Comparison of ENCODE assay signal across 9 cellular contexts in the genomic region with DNA sequence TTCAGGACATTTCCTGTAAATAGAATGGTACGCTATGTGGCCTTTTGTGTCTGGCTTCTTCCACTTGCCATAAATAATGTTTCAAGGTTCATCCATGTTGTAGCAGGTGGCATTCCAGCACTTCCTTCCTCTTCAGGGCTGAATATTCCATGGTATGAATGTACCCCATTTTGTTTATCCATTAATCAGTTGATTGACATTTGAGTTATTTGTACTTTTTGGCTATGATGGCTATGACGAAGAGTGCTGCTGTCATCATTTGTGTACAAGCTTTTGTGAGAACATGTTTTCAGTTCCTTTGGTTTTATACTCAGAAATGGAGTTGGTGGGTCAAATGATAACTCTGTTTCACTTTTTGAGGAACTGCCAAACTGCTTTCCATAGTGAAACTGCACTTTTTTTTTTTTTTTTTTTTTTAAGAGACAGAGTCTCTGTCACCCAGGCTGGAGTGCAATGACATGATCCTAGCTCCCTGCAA. TPM values are rescaled to one million over a fixed set of nuclear protein-coding genes. Genes with fewer than 3 reads are reported as not detected.
DNase-seq lines count a peak whose midpoint lies in the region; ATAC-seq and TF ChIP-seq lines count a peak whose summit lies in the region.
"Had no signal": no experiment of that assay in that cellular context is flagged by ENCODE, and none has a peak within 500 bp of the region (broad histone marks: within the 10 kb centered on the region; RNA-seq: fewer than 3 reads in every experiment).

No MANE protein-coding gene starts in this region.

- H3K27me3 Mint-ChIP-seq in nephron progenitor cell (ENCODE audit: low read depth, poor library complexity): peaks cover 4% of the 10 kb centered on the region

- no peaks in the 10 kb centered on the region for H3K36me3 ChIP-seq in liver (ENCODE audit: control insufficient read depth in 4 of 4, insufficient read depth in 3 of 4, low read depth in 1 of 4, low read length in 3 of 4)
- no peaks in the 10 kb centered on the region for H3K36me3 ChIP-seq in BE2C
- H3K36me3 ChIP-seq: brain microvascular endothelial cell had no signal

- H3K4me1 ChIP-seq in liver (ENCODE audit: control insufficient read depth in 4 of 4, insufficient read depth in 4 of 4, low read length in 3 of 4) (no peaks in the 10 kb centered on the region), BE2C (no peaks in the 10 kb centered on the region)

- 73% methylated on average over 2 of the region's 2 CpGs for WGBS in liver

- H3K27me3 ChIP-seq in liver (ENCODE audit: control insufficient read depth in 4 of 4, insufficient read depth in 4 of 4, low read length in 3 of 4) (no peaks in the 10 kb centered on the region), BE2C (no peaks in the 10 kb centered on the region)
- H3K27me3 ChIP-seq: brain microvascular endothelial cell had no signal

- no peak overlapping the region for H3K27ac Mint-ChIP-seq in nephron progenitor cell

- TF ChIP-seq RAD21 in liver (IDR thresholded peaks at IDR 0.05): no peak

- H3K9me3 ChIP-seq in liver (ENCODE audit: control insufficient read depth in 4 of 4, low read length in 3 of 4): no peaks in the 10 kb centered on the region
- no peaks in the 10 kb centered on the region for H3K9me3 ChIP-seq in BE2C

- H3K36me3 Mint-ChIP-seq in nephron progenitor cell (ENCODE audit: low read depth): no peaks in the 10 kb centered on the region

- peak; percentile 68 for ATAC-seq in GM18520 (IDR thresholded peaks at IDR 0.05; ENCODE audit: unreplicated experiment)
- peak; percentile 77 for ATAC-seq in GM21737 (IDR thresholded peaks at IDR 0.05; ENCODE audit: unreplicated experiment)
- ATAC-seq in HG02884 (IDR thresholded peaks at IDR 0.05; ENCODE audit: unreplicated experiment): no peak

- no peak for TF ChIP-seq POLR2A in NB4 (IDR thresholded peaks at IDR 0.05; ENCODE audit: extremely low read depth, insufficient read length)

- peaks cover 4% of the 10 kb centered on the region for H3K4me1 Mint-ChIP-seq in nephron progenitor cell

- H3K4me3 Mint-ChIP-seq in nephron progenitor cell: no peak overlapping the region

- TF ChIP-seq CTCF in NB4 (IDR thresholded peaks at IDR 0.05; ENCODE audit: low read depth, low read length) (no peak), liver (IDR thresholded peaks at IDR 0.05; ENCODE audit: low read depth, low read length, missing input control) (no peak), BE2C (IDR thresholded peaks at IDR 0.05; ENCODE audit: low read depth, low read length) (no peak), nephron progenitor cell (IDR thresholded peaks at IDR 0.05) (no peak)

- H3K9ac ChIP-seq in liver (ENCODE audit: low read depth in 1 of 2, low read length in 2 of 2): no peak overlapping the region

- no peak overlapping the region for H3K4me3 ChIP-seq in NB4 (ENCODE audit: low read depth, low read length)
- no peak overlapping the region for H3K4me3 ChIP-seq in liver (ENCODE audit: low read depth in 1 of 3, low read length in 3 of 3)
- no peak overlapping the region for H3K4me3 ChIP-seq in BE2C (ENCODE audit: low read depth, low read length)

- DNase-seq in NB4 (ENCODE audit: low read depth) (peak; percentile 41), BE2C (no peak), NCI-H2107 (lab: John Stamatoyannopoulos, UW) (no peak), nephron progenitor cell (no peak)
- DNase-seq: brain microvascular endothelial cell had no signal

- no peaks in the 10 kb centered on the region for H3K9me3 Mint-ChIP-seq in nephron progenitor cell

- no peak overlapping the region for H3K27ac ChIP-seq in liver (ENCODE audit: low read depth in 1 of 2, low read length in 2 of 2)
- H3K27ac ChIP-seq: brain microvascular endothelial cell had no signal

TF ChIP-seq in liver, 16 proteins besides CTCF, POLR2A, EP300 and RAD21:
- peak; percentile 23 for TF ChIP-seq YY1 (IDR thresholded peaks at IDR 0.05)
- TF ChIP-seq JUND (IDR thresholded peaks at IDR 0.05): no peak
- TF ChIP-seq, protein P1, sequence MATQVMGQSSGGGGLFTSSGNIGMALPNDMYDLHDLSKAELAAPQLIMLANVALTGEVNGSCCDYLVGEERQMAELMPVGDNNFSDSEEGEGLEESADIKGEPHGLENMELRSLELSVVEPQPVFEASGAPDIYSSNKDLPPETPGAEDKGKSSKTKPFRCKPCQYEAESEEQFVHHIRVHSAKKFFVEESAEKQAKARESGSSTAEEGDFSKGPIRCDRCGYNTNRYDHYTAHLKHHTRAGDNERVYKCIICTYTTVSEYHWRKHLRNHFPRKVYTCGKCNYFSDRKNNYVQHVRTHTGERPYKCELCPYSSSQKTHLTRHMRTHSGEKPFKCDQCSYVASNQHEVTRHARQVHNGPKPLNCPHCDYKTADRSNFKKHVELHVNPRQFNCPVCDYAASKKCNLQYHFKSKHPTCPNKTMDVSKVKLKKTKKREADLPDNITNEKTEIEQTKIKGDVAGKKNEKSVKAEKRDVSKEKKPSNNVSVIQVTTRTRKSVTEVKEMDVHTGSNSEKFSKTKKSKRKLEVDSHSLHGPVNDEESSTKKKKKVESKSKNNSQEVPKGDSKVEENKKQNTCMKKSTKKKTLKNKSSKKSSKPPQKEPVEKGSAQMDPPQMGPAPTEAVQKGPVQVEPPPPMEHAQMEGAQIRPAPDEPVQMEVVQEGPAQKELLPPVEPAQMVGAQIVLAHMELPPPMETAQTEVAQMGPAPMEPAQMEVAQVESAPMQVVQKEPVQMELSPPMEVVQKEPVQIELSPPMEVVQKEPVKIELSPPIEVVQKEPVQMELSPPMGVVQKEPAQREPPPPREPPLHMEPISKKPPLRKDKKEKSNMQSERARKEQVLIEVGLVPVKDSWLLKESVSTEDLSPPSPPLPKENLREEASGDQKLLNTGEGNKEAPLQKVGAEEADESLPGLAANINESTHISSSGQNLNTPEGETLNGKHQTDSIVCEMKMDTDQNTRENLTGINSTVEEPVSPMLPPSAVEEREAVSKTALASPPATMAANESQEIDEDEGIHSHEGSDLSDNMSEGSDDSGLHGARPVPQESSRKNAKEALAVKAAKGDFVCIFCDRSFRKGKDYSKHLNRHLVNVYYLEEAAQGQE (IDR thresholded peaks at IDR 0.05): no peak

RNA-seq across cellular contexts. Expression of a gene that starts 6.5 kb away (rescaled TPM):
- 10 to 100 TPM; 16.1 to 26.2 TPM for total RNA-seq in liver
- 10 to 100 TPM; 19.0 to 32.2 TPM for polyA plus RNA-seq in liver
- 231 TPM for polyA plus RNA-seq in BE2C (2012; ENCODE audit: insufficient read depth, insufficient read length, low read depth)

RNA-seq across cellular contexts. Expression of a gene that starts 45.0 kb away (rescaled TPM):
- 10 to 100 TPM in 1 of 2 donors, 1 to 10 TPM in 1; 9.5 to 15.2 TPM for total RNA-seq in liver
- 10 to 100 TPM in 1 of 2 donors, 1 to 10 TPM in 1; 5.7 to 12.6 TPM for polyA plus RNA-seq in liver
- 35.6 TPM for polyA plus RNA-seq in BE2C (2012; ENCODE audit: insufficient read depth, insufficient read length, low read depth)

RNA-seq across cellular contexts. Expression of a gene that starts 45.2 kb away (rescaled TPM):
- 10 to 100 TPM; 49.8 to 51.0 TPM for total RNA-seq in liver
- 10 to 100 TPM in 1 of 2 donors, 1 to 10 TPM in 1; 4.9 to 15.6 TPM for polyA plus RNA-seq in liver
- polyA plus RNA-seq in BE2C (2012; ENCODE audit: insufficient read depth, insufficient read length, low read depth): 11.3 TPM
